ENCODE assay signal across 37 cellular contexts in the genomic region with DNA sequence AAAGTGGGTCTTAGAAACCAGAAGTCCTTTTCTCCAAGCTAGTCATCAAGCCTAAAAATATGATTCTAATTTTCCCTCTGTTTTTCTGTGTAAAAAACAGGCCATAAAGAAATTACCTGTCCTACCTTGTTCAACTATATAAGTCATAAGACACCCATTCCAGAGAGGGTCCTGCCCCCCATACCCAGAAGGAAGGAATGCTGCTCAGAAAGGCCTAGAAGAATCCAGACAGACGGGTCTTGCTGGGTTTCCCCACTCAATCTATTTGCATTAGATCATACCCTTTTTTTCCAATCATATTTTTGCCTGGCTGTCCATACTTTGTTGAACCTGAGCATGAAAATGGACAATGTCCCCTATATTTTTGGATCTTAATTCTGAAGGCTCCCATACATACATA. TPM values are rescaled to one million over a fixed set of nuclear protein-coding genes. Genes with fewer than 3 reads are reported as not detected.
"Had no signal": no experiment of that assay in that cellular context is flagged by ENCODE, and none has a peak within 500 bp of the region (broad histone marks: within the 10 kb centered on the region; RNA-seq: fewer than 3 reads in every experiment).

No MANE protein-coding gene starts in this region.

- H3K27me3 ChIP-seq: body of pancreas, esophagus muscularis mucosa, gastroesophageal sphincter had no signal

- FAIRE-seq: colon had no signal

- ATAC-seq: activated CD4-positive, alpha-beta T cell treated with anti-CD3 and anti-CD28 coated beads for 36 hours; activated CD8-positive, alpha-beta memory T cell treated with anti-CD3 and anti-CD28 coated beads, Interleukin-2, amount 10 ng/mL, durations not matched to agents 7 days and 5 days; activated CD8-positive, alpha-beta T cell treated with anti-CD3 and anti-CD28 coated beads, Interleukin-2, amount 10 ng/mL, durations not matched to agents 7 days and 5 days; activated naive CD8-positive, alpha-beta T cell treated with anti-CD3 and anti-CD28 coated beads, Interleukin-2, amount 50 U/mL, for 24 hours; body of pancreas; effector memory CD8-positive, alpha-beta T cell; gastroesophageal sphincter had no signal

- H3K36me3 Mint-ChIP-seq: activated CD8-positive, alpha-beta memory T cell treated with anti-CD3 and anti-CD28 coated beads, Interleukin-2, amount 10 ng/mL, durations not matched to agents 7 days and 5 days; activated naive CD4-positive, alpha-beta T cell treated with anti-CD3 and anti-CD28 coated beads, Interleukin-2, amount 50 U/mL, for 24 hours; activated naive CD8-positive, alpha-beta T cell treated with anti-CD3 and anti-CD28 coated beads for 36 hours had no signal

- H3K27me3 Mint-ChIP-seq: activated CD4-positive, alpha-beta T cell treated with anti-CD3 and anti-CD28 coated beads for 36 hours; activated CD8-positive, alpha-beta memory T cell treated with anti-CD3 and anti-CD28 coated beads, Interleukin-2, amount 10 ng/mL, durations not matched to agents 7 days and 5 days; activated naive CD4-positive, alpha-beta T cell treated with anti-CD3 and anti-CD28 coated beads, Interleukin-2, amount 50 U/mL, for 24 hours; activated naive CD8-positive, alpha-beta T cell treated with anti-CD3 and anti-CD28 coated beads for 36 hours; activated naive CD8-positive, alpha-beta T cell treated with anti-CD3 and anti-CD28 coated beads, Interleukin-2, amount 50 U/mL, for 24 hours; effector memory CD8-positive, alpha-beta T cell had no signal

- DNase-seq: activated CD4-positive, alpha-beta T cell treated with anti-CD3 and anti-CD28 coated beads for 36 hours; activated CD4-positive, alpha-beta T cell treated with anti-CD3 and anti-CD28 coated beads, Interleukin-2, amount 50 U/mL, for 1 hour; activated CD4-positive, alpha-beta T cell treated with anti-CD3 and anti-CD28 coated beads, Interleukin-2, amount 50 U/mL, for 48 hours; activated CD4-positive, CD25-positive, alpha-beta regulatory T cell; activated CD4-positive, CD25-positive, alpha-beta regulatory T cell treated with anti-CD3 and anti-CD28 coated beads, Interleukin-2, amount 50 U/mL, for 72 hours; activated CD8-positive, alpha-beta memory T cell treated with anti-CD3 and anti-CD28 coated beads, Interleukin-2, amount 10 ng/mL, durations not matched to agents 7 days and 5 days; activated CD8-positive, alpha-beta memory T cell treated with anti-CD3 and anti-CD28 coated beads, Interleukin-2, amount 50 U/mL, for 4 hours; activated CD8-positive, alpha-beta T cell treated with anti-CD3 and anti-CD28 coated beads, Interleukin-2, amount 10 ng/mL, durations not matched to agents 7 days and 5 days; activated effector memory CD4-positive, alpha-beta T cell treated with anti-CD3 and anti-CD28 coated beads, Interleukin-2, amount 50 U/mL, for 16 hours; activated naive CD4-positive, alpha-beta T cell treated with anti-CD3 and anti-CD28 coated beads for 36 hours; activated naive CD8-positive, alpha-beta T cell treated with anti-CD3 and anti-CD28 coated beads for 36 hours; activated naive CD8-positive, alpha-beta T cell treated with anti-CD3 and anti-CD28 coated beads, Interleukin-2, amount 50 U/mL, for 24 hours; activated T-cell treated with anti-CD3 and anti-CD28 coated beads, Interleukin-2, amount 50 U/mL, for 1 hour; activated T-cell treated with anti-CD3 and anti-CD28 coated beads, Interleukin-2, amount 50 U/mL, for 48 hours; adrenal gland; amygdala; aorta; body of pancreas; caudate nucleus; cortex of kidney; dermis blood vessel endothelial cell; effector CD4-positive, alpha-beta T cell; effector memory CD8-positive, alpha-beta T cell; foreskin melanocyte; T-helper 2 cell had no signal

- H3K27ac ChIP-seq: adrenal gland, body of pancreas, esophagus muscularis mucosa, gastroesophageal sphincter had no signal

- H3K9me3 ChIP-seq: adrenal gland, body of pancreas, esophagus muscularis mucosa, gastroesophageal sphincter had no signal

- H3K27ac Mint-ChIP-seq: activated CD4-positive, alpha-beta T cell treated with anti-CD3 and anti-CD28 coated beads for 36 hours; activated CD8-positive, alpha-beta memory T cell treated with anti-CD3 and anti-CD28 coated beads, Interleukin-2, amount 10 ng/mL, durations not matched to agents 7 days and 5 days; activated CD8-positive, alpha-beta T cell treated with anti-CD3 and anti-CD28 coated beads, Interleukin-2, amount 10 ng/mL, durations not matched to agents 7 days and 5 days; activated naive CD4-positive, alpha-beta T cell treated with anti-CD3 and anti-CD28 coated beads for 36 hours; activated naive CD4-positive, alpha-beta T cell treated with anti-CD3 and anti-CD28 coated beads, Interleukin-2, amount 50 U/mL, for 24 hours; activated naive CD8-positive, alpha-beta T cell treated with anti-CD3 and anti-CD28 coated beads for 36 hours; activated naive CD8-positive, alpha-beta T cell treated with anti-CD3 and anti-CD28 coated beads, Interleukin-2, amount 50 U/mL, for 24 hours; activated T-helper 1 cell treated with anti-CD3 and anti-CD28 coated beads, Interleukin-12 subunit alpha, Interleukin-12 subunit beta, Interleukin-2, Interleukin-4 antibody, amounts not matched to agents 30 ng/mL and 10 ng/mL and 1 ng/mL, durations not matched to agents 14 hours and 24 hours and 36 hours; activated T-helper 2 cell treated with anti-CD3 and anti-CD28 coated beads, Interferon-gamma antibody, Interleukin-2, Interleukin-4, amounts not matched to agents 10 μg/mL and 5 μg/mL and 100 μg/mL, durations not matched to agents 14 hours and 24 hours and 36 hours; effector memory CD8-positive, alpha-beta T cell had no signal

- H3K4me1 Mint-ChIP-seq: activated CD4-positive, alpha-beta T cell treated with anti-CD3 and anti-CD28 coated beads for 36 hours; activated CD8-positive, alpha-beta memory T cell treated with anti-CD3 and anti-CD28 coated beads, Interleukin-2, amount 10 ng/mL, durations not matched to agents 7 days and 5 days; activated naive CD4-positive, alpha-beta T cell treated with anti-CD3 and anti-CD28 coated beads, Interleukin-2, amount 50 U/mL, for 24 hours; activated naive CD8-positive, alpha-beta T cell treated with anti-CD3 and anti-CD28 coated beads for 36 hours; activated naive CD8-positive, alpha-beta T cell treated with anti-CD3 and anti-CD28 coated beads, Interleukin-2, amount 50 U/mL, for 24 hours had no signal

- H3K4me3 Mint-ChIP-seq: activated CD4-positive, alpha-beta T cell treated with anti-CD3 and anti-CD28 coated beads for 36 hours; activated CD8-positive, alpha-beta memory T cell treated with anti-CD3 and anti-CD28 coated beads, Interleukin-2, amount 10 ng/mL, durations not matched to agents 7 days and 5 days; activated CD8-positive, alpha-beta T cell treated with anti-CD3 and anti-CD28 coated beads, Interleukin-2, amount 10 ng/mL, durations not matched to agents 7 days and 5 days; activated naive CD4-positive, alpha-beta T cell treated with anti-CD3 and anti-CD28 coated beads for 36 hours; activated naive CD4-positive, alpha-beta T cell treated with anti-CD3 and anti-CD28 coated beads, Interleukin-2, amount 50 U/mL, for 24 hours; activated naive CD8-positive, alpha-beta T cell treated with anti-CD3 and anti-CD28 coated beads for 36 hours; activated naive CD8-positive, alpha-beta T cell treated with anti-CD3 and anti-CD28 coated beads, Interleukin-2, amount 50 U/mL, for 24 hours; activated T-helper 1 cell treated with anti-CD3 and anti-CD28 coated beads, Interleukin-12 subunit alpha, Interleukin-12 subunit beta, Interleukin-2, Interleukin-4 antibody, amounts not matched to agents 30 ng/mL and 10 ng/mL and 1 ng/mL, durations not matched to agents 14 hours and 24 hours and 36 hours; effector memory CD8-positive, alpha-beta T cell had no signal

- H3K36me3 ChIP-seq: adrenal gland, esophagus muscularis mucosa, gastroesophageal sphincter had no signal

- H3K4me1 ChIP-seq: adrenal gland, body of pancreas, esophagus muscularis mucosa, gastroesophageal sphincter had no signal

- H3K9me3 Mint-ChIP-seq: activated naive CD4-positive, alpha-beta T cell treated with anti-CD3 and anti-CD28 coated beads for 36 hours; activated naive CD4-positive, alpha-beta T cell treated with anti-CD3 and anti-CD28 coated beads, Interleukin-2, amount 50 U/mL, for 24 hours; activated naive CD8-positive, alpha-beta T cell treated with anti-CD3 and anti-CD28 coated beads for 36 hours; activated naive CD8-positive, alpha-beta T cell treated with anti-CD3 and anti-CD28 coated beads, Interleukin-2, amount 50 U/mL, for 24 hours; activated T-helper 1 cell treated with anti-CD3 and anti-CD28 coated beads, Interleukin-12 subunit alpha, Interleukin-12 subunit beta, Interleukin-2, Interleukin-4 antibody, amounts not matched to agents 30 ng/mL and 10 ng/mL and 1 ng/mL, durations not matched to agents 14 hours and 24 hours and 36 hours; activated T-helper 2 cell treated with anti-CD3 and anti-CD28 coated beads, Interferon-gamma antibody, Interleukin-2, Interleukin-4, amounts not matched to agents 10 μg/mL and 5 μg/mL and 100 μg/mL, durations not matched to agents 14 hours and 24 hours and 36 hours; effector memory CD8-positive, alpha-beta T cell had no signal

- H3K4me3 ChIP-seq: adrenal gland, body of pancreas, esophagus muscularis mucosa, gastroesophageal sphincter had no signal

RNA-seq across cellular contexts. Expression of gene XAGE2, which starts 16.3 kb away (rescaled TPM):
- total RNA-seq: activated CD4-positive, alpha-beta T cell treated with anti-CD3 and anti-CD28 coated beads for 36 hours; activated CD8-positive, alpha-beta memory T cell treated with anti-CD3 and anti-CD28 coated beads for 36 hours; activated CD8-positive, alpha-beta memory T cell treated with anti-CD3 and anti-CD28 coated beads, Interleukin-2, amount 10 ng/mL, durations not matched to agents 7 days and 5 days; activated CD8-positive, alpha-beta T cell treated with anti-CD3 and anti-CD28 coated beads, Interleukin-2, amount 10 ng/mL, durations not matched to agents 7 days and 5 days; activated naive CD4-positive, alpha-beta T cell treated with anti-CD3 and anti-CD28 coated beads for 36 hours; activated naive CD8-positive, alpha-beta T cell treated with anti-CD3 and anti-CD28 coated beads for 36 hours; activated T-helper 1 cell treated with anti-CD3 and anti-CD28 coated beads, Interleukin-12 subunit alpha, Interleukin-12 subunit beta, Interleukin-2, Interleukin-4 antibody, amounts not matched to agents 30 ng/mL and 10 ng/mL and 1 ng/mL, durations not matched to agents 14 hours and 24 hours and 36 hours; activated T-helper 2 cell treated with anti-CD3 and anti-CD28 coated beads, Interferon-gamma antibody, Interleukin-2, Interleukin-4, amounts not matched to agents 10 μg/mL and 5 μg/mL and 100 μg/mL, durations not matched to agents 14 hours and 24 hours and 36 hours; adrenal gland; aorta; body of pancreas; chondrocyte; dermis blood vessel endothelial cell; esophagus muscularis mucosa; fibroblast of lung; fibroblast of villous mesenchyme; gastroesophageal sphincter; glomerular endothelial cell; T-helper 1 cell treated with Interleukin-12 subunit alpha and Interleukin-12 subunit beta and Interleukin-4 antibody, amounts not matched to agents 30 ng/mL and 1 ng/mL, for 36 hours had no signal
- polyA plus RNA-seq: adrenal gland, fibroblast of lung had no signal
